Comparison of ENCODE assay signal across 1 cellular context in the genomic region with DNA sequence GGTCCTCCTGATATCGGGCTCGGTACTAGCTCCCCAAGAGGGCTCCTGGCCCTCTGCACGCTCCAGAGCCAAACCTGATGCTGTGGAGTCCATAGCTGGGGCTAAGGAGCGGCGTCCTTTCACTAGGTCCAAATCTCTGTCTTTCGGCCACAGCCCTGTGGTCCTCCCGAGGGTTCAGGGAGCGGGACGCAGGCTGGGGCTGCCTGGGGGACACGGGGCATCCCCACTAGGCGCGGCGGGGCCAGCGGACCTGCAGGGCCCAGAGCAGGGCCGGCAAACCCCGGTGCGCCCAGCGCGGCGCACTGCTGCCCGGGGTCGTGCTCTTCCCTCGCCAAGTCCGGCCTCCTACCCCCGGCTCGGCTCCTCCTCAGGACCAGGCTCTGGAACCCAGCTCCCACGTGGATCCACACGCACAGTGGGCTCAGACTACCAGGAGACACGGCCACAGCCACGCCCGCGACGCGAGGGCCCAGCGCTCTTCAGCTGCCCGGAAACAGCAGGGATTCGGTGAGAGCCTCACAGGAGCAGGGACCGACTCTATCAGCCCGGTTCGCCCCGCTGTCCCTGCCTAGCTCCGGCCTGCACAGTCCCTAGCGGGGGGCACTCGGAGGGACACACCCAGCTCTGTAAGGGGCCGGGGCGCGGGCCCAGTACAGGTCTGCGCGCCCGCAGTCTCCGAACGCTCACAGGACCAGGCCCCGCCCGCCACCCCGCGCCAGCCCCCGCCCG.
TF ChIP-seq lines count a peak whose summit lies in the region.

No MANE protein-coding gene starts in this region.

TF ChIP-seq in HepG2, 621 proteins besides CTCF, POLR2A, EP300 and RAD21 (continues in another document):
- TF ChIP-seq SIX4 (CRISPR knock-in tag; IDR thresholded peaks at IDR 0.05) (no peak), BCL6 (CRISPR knock-in tag; IDR thresholded peaks at IDR 0.05) (no peak), RFX5 (IDR thresholded peaks at IDR 0.05; ENCODE audit: low read depth, low read length) (no peak), ZNF75D (CRISPR knock-in tag; IDR thresholded peaks at IDR 0.05; ENCODE audit: borderline replicate concordance) (no peak), RNF2 (conservative IDR thresholded peaks at IDR 0.05; ENCODE audit: low read depth) (no peak; the same call in 1 of the 2 replicates), MZF1 (CRISPR knock-in tag; IDR thresholded peaks at IDR 0.05; ENCODE audit: borderline replicate concordance) (no peak), EHMT2 (IDR thresholded peaks at IDR 0.05; ENCODE audit: borderline replicate concordance, low read depth, low read length) (no peak), ZNF383 (CRISPR knock-in tag; IDR thresholded peaks at IDR 0.05; ENCODE audit: borderline replicate concordance) (no peak; the same call in 1 of the 2 replicates), ONECUT2 (CRISPR knock-in tag; IDR thresholded peaks at IDR 0.05) (no peak), HOXA3 (CRISPR knock-in tag; IDR thresholded peaks at IDR 0.05) (peak; percentile 56; the same call in 1 of the 2 replicates), TBP (CRISPR knock-in tag; IDR thresholded peaks at IDR 0.05) (no peak), ZNF883 (CRISPR knock-in tag; IDR thresholded peaks at IDR 0.05; ENCODE audit: not compliant biosample characterization) (no peak), ZNF816 (CRISPR knock-in tag; IDR thresholded peaks at IDR 0.05; ENCODE audit: borderline replicate concordance) (no peak), ZNF350 (CRISPR knock-in tag; IDR thresholded peaks at IDR 0.05; ENCODE audit: borderline replicate concordance, low read depth) (no peak; the same call in 1 of the 2 replicates), NFYB (CRISPR knock-in tag; IDR thresholded peaks at IDR 0.05) (no peak), CCDC6 (CRISPR knock-in tag; IDR thresholded peaks at IDR 0.05) (no peak), FOXK2 (IDR thresholded peaks at IDR 0.05) (no peak), TRIM24 (CRISPR knock-in tag; IDR thresholded peaks at IDR 0.05) (no peak), ZNF780A (CRISPR knock-in tag; IDR thresholded peaks at IDR 0.05) (no peak), IRF2 (CRISPR knock-in tag; IDR thresholded peaks at IDR 0.05) (no peak), KLF16 (CRISPR knock-in tag; IDR thresholded peaks at IDR 0.05) (no peak), SP2 (CRISPR knock-in tag; IDR thresholded peaks at IDR 0.05) (peak; percentile 32; the same call in 1 of the 2 replicates), KLF11 (CRISPR knock-in tag; IDR thresholded peaks at IDR 0.05) (no peak), ERF (CRISPR knock-in tag; IDR thresholded peaks at IDR 0.05) (no peak), ZNF180 (CRISPR knock-in tag; IDR thresholded peaks at IDR 0.05; ENCODE audit: borderline replicate concordance, low read depth) (no peak), FOSL2 (CRISPR knock-in tag; IDR thresholded peaks at IDR 0.05) (0 out of 2 replicates have a peak, but pooled peaks have one; percentile 4), SCMH1 (CRISPR knock-in tag; IDR thresholded peaks at IDR 0.05; ENCODE audit: borderline replicate concordance) (no peak), ZSCAN21 (CRISPR knock-in tag; IDR thresholded peaks at IDR 0.05; ENCODE audit: borderline replicate concordance) (peak; percentile 40; the same call in 1 of the 2 replicates), RBM39 (IDR thresholded peaks at IDR 0.05; ENCODE audit: low read depth, low read length, poor library complexity, severe bottlenecking) (no peak), SNAPC2 (CRISPR knock-in tag; IDR thresholded peaks at IDR 0.05) (no peak), ZNF296 (CRISPR knock-in tag; conservative IDR thresholded peaks at IDR 0.05) (no peak), JARID2 (CRISPR knock-in tag; IDR thresholded peaks at IDR 0.05; ENCODE audit: insufficient replicate concordance) (no peak)
- TF ChIP-seq, protein P1, sequence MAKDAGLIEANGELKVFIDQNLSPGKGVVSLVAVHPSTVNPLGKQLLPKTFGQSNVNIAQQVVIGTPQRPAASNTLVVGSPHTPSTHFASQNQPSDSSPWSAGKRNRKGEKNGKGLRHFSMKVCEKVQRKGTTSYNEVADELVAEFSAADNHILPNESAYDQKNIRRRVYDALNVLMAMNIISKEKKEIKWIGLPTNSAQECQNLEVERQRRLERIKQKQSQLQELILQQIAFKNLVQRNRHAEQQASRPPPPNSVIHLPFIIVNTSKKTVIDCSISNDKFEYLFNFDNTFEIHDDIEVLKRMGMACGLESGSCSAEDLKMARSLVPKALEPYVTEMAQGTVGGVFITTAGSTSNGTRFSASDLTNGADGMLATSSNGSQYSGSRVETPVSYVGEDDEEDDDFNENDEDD (CRISPR knock-in tag; IDR thresholded peaks at IDR 0.05; ENCODE audit: borderline replicate concordance): no peak
- TF ChIP-seq, protein P2, sequence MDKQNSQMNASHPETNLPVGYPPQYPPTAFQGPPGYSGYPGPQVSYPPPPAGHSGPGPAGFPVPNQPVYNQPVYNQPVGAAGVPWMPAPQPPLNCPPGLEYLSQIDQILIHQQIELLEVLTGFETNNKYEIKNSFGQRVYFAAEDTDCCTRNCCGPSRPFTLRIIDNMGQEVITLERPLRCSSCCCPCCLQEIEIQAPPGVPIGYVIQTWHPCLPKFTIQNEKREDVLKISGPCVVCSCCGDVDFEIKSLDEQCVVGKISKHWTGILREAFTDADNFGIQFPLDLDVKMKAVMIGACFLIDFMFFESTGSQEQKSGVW (CRISPR knock-in tag; IDR thresholded peaks at IDR 0.05; ENCODE audit: borderline replicate concordance): no peak
- TF ChIP-seq, protein P3, sequence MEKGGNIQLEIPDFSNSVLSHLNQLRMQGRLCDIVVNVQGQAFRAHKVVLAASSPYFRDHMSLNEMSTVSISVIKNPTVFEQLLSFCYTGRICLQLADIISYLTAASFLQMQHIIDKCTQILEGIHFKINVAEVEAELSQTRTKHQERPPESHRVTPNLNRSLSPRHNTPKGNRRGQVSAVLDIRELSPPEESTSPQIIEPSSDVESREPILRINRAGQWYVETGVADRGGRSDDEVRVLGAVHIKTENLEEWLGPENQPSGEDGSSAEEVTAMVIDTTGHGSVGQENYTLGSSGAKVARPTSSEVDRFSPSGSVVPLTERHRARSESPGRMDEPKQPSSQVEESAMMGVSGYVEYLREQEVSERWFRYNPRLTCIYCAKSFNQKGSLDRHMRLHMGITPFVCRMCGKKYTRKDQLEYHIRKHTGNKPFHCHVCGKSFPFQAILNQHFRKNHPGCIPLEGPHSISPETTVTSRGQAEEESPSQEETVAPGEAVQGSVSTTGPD (CRISPR knock-in tag; IDR thresholded peaks at IDR 0.05): no peak
- TF ChIP-seq, protein P4, sequence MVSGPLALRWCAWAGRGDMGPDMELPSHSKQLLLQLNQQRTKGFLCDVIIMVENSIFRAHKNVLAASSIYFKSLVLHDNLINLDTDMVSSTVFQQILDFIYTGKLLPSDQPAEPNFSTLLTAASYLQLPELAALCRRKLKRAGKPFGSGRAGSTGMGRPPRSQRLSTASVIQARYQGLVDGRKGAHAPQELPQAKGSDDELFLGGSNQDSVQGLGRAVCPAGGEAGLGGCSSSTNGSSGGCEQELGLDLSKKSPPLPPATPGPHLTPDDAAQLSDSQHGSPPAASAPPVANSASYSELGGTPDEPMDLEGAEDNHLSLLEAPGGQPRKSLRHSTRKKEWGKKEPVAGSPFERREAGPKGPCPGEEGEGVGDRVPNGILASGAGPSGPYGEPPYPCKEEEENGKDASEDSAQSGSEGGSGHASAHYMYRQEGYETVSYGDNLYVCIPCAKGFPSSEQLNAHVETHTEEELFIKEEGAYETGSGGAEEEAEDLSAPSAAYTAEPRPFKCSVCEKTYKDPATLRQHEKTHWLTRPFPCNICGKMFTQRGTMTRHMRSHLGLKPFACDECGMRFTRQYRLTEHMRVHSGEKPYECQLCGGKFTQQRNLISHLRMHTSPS (CRISPR knock-in tag; IDR thresholded peaks at IDR 0.05; ENCODE audit: low read depth): no peak
- TF ChIP-seq, protein P5, sequence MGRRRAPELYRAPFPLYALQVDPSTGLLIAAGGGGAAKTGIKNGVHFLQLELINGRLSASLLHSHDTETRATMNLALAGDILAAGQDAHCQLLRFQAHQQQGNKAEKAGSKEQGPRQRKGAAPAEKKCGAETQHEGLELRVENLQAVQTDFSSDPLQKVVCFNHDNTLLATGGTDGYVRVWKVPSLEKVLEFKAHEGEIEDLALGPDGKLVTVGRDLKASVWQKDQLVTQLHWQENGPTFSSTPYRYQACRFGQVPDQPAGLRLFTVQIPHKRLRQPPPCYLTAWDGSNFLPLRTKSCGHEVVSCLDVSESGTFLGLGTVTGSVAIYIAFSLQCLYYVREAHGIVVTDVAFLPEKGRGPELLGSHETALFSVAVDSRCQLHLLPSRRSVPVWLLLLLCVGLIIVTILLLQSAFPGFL (CRISPR knock-in tag; IDR thresholded peaks at IDR 0.05): no peak
- TF ChIP-seq, protein P6, sequence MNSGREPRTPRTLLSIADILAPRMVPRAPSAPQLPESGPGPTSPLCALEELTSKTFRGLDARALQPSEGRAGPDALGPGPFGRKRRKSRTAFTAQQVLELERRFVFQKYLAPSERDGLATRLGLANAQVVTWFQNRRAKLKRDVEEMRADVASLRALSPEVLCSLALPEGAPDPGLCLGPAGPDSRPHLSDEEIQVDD (CRISPR knock-in tag; IDR thresholded peaks at IDR 0.05; ENCODE audit: borderline replicate concordance): no peak; the same call in 1 of the 2 replicates
- TF ChIP-seq, protein P7, sequence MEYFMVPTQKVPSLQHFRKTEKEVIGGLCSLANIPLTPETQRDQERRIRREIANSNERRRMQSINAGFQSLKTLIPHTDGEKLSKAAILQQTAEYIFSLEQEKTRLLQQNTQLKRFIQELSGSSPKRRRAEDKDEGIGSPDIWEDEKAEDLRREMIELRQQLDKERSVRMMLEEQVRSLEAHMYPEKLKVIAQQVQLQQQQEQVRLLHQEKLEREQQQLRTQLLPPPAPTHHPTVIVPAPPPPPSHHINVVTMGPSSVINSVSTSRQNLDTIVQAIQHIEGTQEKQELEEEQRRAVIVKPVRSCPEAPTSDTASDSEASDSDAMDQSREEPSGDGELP (IDR thresholded peaks at IDR 0.05; ENCODE audit: borderline replicate concordance, low read depth): no peak
- TF ChIP-seq, protein P8, sequence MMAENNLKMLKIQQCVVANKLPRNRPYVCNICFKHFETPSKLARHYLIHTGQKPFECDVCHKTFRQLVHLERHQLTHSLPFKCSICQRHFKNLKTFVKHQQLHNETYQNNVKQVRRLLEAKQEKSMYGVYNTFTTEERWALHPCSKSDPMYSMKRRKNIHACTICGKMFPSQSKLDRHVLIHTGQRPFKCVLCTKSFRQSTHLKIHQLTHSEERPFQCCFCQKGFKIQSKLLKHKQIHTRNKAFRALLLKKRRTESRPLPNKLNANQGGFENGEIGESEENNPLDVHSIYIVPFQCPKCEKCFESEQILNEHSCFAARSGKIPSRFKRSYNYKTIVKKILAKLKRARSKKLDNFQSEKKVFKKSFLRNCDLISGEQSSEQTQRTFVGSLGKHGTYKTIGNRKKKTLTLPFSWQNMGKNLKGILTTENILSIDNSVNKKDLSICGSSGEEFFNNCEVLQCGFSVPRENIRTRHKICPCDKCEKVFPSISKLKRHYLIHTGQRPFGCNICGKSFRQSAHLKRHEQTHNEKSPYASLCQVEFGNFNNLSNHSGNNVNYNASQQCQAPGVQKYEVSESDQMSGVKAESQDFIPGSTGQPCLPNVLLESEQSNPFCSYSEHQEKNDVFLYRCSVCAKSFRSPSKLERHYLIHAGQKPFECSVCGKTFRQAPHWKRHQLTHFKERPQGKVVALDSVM (CRISPR knock-in tag; IDR thresholded peaks at IDR 0.05): no peak
- TF ChIP-seq, protein P9, sequence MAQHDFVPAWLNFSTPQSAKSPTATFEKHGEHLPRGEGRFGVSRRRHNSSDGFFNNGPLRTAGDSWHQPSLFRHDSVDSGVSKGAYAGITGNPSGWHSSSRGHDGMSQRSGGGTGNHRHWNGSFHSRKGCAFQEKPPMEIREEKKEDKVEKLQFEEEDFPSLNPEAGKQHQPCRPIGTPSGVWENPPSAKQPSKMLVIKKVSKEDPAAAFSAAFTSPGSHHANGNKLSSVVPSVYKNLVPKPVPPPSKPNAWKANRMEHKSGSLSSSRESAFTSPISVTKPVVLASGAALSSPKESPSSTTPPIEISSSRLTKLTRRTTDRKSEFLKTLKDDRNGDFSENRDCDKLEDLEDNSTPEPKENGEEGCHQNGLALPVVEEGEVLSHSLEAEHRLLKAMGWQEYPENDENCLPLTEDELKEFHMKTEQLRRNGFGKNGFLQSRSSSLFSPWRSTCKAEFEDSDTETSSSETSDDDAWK (CRISPR knock-in tag; IDR thresholded peaks at IDR 0.05): no peak
- TF ChIP-seq, protein P10, sequence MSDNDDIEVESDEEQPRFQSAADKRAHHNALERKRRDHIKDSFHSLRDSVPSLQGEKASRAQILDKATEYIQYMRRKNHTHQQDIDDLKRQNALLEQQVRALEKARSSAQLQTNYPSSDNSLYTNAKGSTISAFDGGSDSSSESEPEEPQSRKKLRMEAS (IDR thresholded peaks at IDR 0.05): peak; percentile 28; the same call in 1 of the 2 replicates
- TF ChIP-seq, protein P11, sequence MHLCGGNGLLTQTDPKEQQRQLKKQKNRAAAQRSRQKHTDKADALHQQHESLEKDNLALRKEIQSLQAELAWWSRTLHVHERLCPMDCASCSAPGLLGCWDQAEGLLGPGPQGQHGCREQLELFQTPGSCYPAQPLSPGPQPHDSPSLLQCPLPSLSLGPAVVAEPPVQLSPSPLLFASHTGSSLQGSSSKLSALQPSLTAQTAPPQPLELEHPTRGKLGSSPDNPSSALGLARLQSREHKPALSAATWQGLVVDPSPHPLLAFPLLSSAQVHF (CRISPR knock-in tag; IDR thresholded peaks at IDR 0.05): 0 out of 2 replicates have a peak, but pooled peaks have one; percentile 45
